ENCODE assay signal across 1 cellular context in genomic region chr16:81140930-81141780, GRCh38.
TF ChIP-seq lines count a peak whose summit lies in the region.

No MANE protein-coding gene starts in this region.

TF ChIP-seq in K562, 482 proteins besides CTCF, POLR2A, EP300 and RAD21 (continued from another document and continues in another):
- no peak for TF ChIP-seq AFF1 (IDR thresholded peaks at IDR 0.05; ENCODE audit: low read depth in 1 of 2, partially characterized antibody in 2 of 2)
- TF ChIP-seq ID3 (CRISPR knock-in tag; IDR thresholded peaks at IDR 0.05), result no peak
- TF ChIP-seq ID3 (tag; IDR thresholded peaks at IDR 0.05), result no peak
- no peak for TF ChIP-seq ZNF695 (CRISPR knock-in tag; IDR thresholded peaks at IDR 0.05)
- TF ChIP-seq, protein P1, sequence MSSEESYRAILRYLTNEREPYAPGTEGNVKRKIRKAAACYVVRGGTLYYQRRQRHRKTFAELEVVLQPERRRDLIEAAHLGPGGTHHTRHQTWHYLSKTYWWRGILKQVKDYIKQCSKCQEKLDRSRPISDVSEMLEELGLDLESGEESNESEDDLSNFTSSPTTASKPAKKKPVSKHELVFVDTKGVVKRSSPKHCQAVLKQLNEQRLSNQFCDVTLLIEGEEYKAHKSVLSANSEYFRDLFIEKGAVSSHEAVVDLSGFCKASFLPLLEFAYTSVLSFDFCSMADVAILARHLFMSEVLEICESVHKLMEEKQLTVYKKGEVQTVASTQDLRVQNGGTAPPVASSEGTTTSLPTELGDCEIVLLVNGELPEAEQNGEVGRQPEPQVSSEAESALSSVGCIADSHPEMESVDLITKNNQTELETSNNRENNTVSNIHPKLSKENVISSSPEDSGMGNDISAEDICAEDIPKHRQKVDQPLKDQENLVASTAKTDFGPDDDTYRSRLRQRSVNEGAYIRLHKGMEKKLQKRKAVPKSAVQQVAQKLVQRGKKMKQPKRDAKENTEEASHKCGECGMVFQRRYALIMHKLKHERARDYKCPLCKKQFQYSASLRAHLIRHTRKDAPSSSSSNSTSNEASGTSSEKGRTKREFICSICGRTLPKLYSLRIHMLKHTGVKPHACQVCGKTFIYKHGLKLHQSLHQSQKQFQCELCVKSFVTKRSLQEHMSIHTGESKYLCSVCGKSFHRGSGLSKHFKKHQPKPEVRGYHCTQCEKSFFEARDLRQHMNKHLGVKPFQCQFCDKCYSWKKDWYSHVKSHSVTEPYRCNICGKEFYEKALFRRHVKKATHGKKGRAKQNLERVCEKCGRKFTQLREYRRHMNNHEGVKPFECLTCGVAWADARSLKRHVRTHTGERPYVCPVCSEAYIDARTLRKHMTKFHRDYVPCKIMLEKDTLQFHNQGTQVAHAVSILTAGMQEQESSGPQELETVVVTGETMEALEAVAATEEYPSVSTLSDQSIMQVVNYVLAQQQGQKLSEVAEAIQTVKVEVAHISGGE (CRISPR knock-in tag; IDR thresholded peaks at IDR 0.05), result no peak
- TF ChIP-seq, protein P2, sequence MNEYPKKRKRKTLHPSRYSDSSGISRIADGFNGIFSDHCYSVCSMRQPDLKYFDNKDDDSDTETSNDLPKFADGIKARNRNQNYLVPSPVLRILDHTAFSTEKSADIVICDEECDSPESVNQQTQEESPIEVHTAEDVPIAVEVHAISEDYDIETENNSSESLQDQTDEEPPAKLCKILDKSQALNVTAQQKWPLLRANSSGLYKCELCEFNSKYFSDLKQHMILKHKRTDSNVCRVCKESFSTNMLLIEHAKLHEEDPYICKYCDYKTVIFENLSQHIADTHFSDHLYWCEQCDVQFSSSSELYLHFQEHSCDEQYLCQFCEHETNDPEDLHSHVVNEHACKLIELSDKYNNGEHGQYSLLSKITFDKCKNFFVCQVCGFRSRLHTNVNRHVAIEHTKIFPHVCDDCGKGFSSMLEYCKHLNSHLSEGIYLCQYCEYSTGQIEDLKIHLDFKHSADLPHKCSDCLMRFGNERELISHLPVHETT (CRISPR knock-in tag; conservative IDR thresholded peaks at IDR 0.05 in 1 of 2, IDR thresholded peaks at IDR 0.05 in 1 of 2), result no peak
- TF ChIP-seq TCF7L2 (IDR thresholded peaks at IDR 0.05; ENCODE audit: low read depth, low read length), result no peak
- TF ChIP-seq MAFK (IDR thresholded peaks at IDR 0.05; ENCODE audit: low read length), result peak; percentile 69; the same call in 1 of the 2 replicates
- TF ChIP-seq CBFB (CRISPR knock-in tag; IDR thresholded peaks at IDR 0.05), result no peak
- TF ChIP-seq KLF6 (CRISPR knock-in tag; IDR thresholded peaks at IDR 0.05; ENCODE audit: borderline replicate concordance), result no peak
- no peak for TF ChIP-seq ATF1 (CRISPR knock-in tag; IDR thresholded peaks at IDR 0.05)
- no peak for TF ChIP-seq ATF1 (tag; IDR thresholded peaks at IDR 0.05)
- TF ChIP-seq MAFF (IDR thresholded peaks at IDR 0.05; ENCODE audit: low read length), result peak; percentile 75
- no peak for TF ChIP-seq UBTF (IDR thresholded peaks at IDR 0.05; ENCODE audit: borderline replicate concordance in 1 of 2, low read depth in 2 of 2, low read length in 2 of 2)
- no peak for TF ChIP-seq ZNF146 (CRISPR knock-in tag; IDR thresholded peaks at IDR 0.05; ENCODE audit: unreplicated experiment)
- TF ChIP-seq HDGF (IDR thresholded peaks at IDR 0.05), result no peak
- no peak for TF ChIP-seq ZBTB5 (IDR thresholded peaks at IDR 0.05)
- TF ChIP-seq FOXK2 (conservative IDR thresholded peaks at IDR 0.05 in 1 of 2, IDR thresholded peaks at IDR 0.05 in 1 of 2; ENCODE audit: low read depth in 2 of 2), result no peak
- TF ChIP-seq ZNF766 (CRISPR knock-in tag; conservative IDR thresholded peaks at IDR 0.05), result no peak
- no peak for TF ChIP-seq IFI16 (CRISPR knock-in tag; IDR thresholded peaks at IDR 0.05)
- peak; percentile 6; the same call in 1 of the 2 replicates for TF ChIP-seq CREM (IDR thresholded peaks at IDR 0.05; ENCODE audit: low read depth)
- no peak for TF ChIP-seq SNRNP70 (optimal IDR thresholded peaks at IDR 0.05; ENCODE audit: low read depth, low read length)
- no peak for TF ChIP-seq VEZF1 (CRISPR knock-in tag; IDR thresholded peaks at IDR 0.05)
- 0 out of 4 replicates have a peak, but pooled peaks of 1 of the 2 experiments have one; percentile 55 for TF ChIP-seq RCOR1 (IDR thresholded peaks at IDR 0.05; ENCODE audit: borderline replicate concordance in 1 of 2, low read depth in 2 of 2, low read length in 2 of 2)
- TF ChIP-seq MTA2 (IDR thresholded peaks at IDR 0.05; ENCODE audit: low read depth), result no peak
- TF ChIP-seq NFE2L1 (tag; IDR thresholded peaks at IDR 0.05; ENCODE audit: borderline replicate concordance, low read depth), result 0 out of 2 replicates have a peak, but pooled peaks have one; percentile 21
- no peak for TF ChIP-seq E4F1 (CRISPR knock-in tag; IDR thresholded peaks at IDR 0.05; ENCODE audit: borderline replicate concordance)
- peak; percentile 88 for TF ChIP-seq C11orf30 (IDR thresholded peaks at IDR 0.05; ENCODE audit: low read depth)
- TF ChIP-seq PHF21A (IDR thresholded peaks at IDR 0.05; ENCODE audit: borderline replicate concordance, low read depth), result 0 out of 2 replicates have a peak, but pooled peaks have one; percentile 62
- TF ChIP-seq JUND (IDR thresholded peaks at IDR 0.05; ENCODE audit: borderline replicate concordance, low read depth, low read length), result peak; percentile 15; the same call in 1 of the 2 replicates
- no peak for TF ChIP-seq JUND (tag; IDR thresholded peaks at IDR 0.05; ENCODE audit: borderline replicate concordance, low read depth, low read length)
- no peak for TF ChIP-seq XRCC3 (IDR thresholded peaks at IDR 0.05)
- TF ChIP-seq ZNF444 (CRISPR knock-in tag; IDR thresholded peaks at IDR 0.05), result no peak
- no peak for TF ChIP-seq ERF (CRISPR knock-in tag; IDR thresholded peaks at IDR 0.05)
- TF ChIP-seq MAZ (CRISPR knock-in tag; conservative IDR thresholded peaks at IDR 0.05 in 1 of 2, IDR thresholded peaks at IDR 0.05 in 1 of 2), result no peak
- TF ChIP-seq ETS2 (tag; IDR thresholded peaks at IDR 0.05; ENCODE audit: borderline replicate concordance, poor library complexity, severe bottlenecking), result no peak
- no peak for TF ChIP-seq ZNF232 (CRISPR knock-in tag; IDR thresholded peaks at IDR 0.05)
- no peak for TF ChIP-seq ZKSCAN1 (IDR thresholded peaks at IDR 0.05; ENCODE audit: low read depth, low read length)
- no peak for TF ChIP-seq CREBBP (IDR thresholded peaks at IDR 0.05; ENCODE audit: low read depth, low read length)
- no peak for TF ChIP-seq TFAM (CRISPR knock-in tag; conservative IDR thresholded peaks at IDR 0.05)
- no peak for TF ChIP-seq ZNF347 (CRISPR knock-in tag; IDR thresholded peaks at IDR 0.05; ENCODE audit: low read depth)
- TF ChIP-seq L3MBTL2 (IDR thresholded peaks at IDR 0.05), result peak; percentile 25; the same call in 1 of the 2 replicates
- TF ChIP-seq, protein P3, sequence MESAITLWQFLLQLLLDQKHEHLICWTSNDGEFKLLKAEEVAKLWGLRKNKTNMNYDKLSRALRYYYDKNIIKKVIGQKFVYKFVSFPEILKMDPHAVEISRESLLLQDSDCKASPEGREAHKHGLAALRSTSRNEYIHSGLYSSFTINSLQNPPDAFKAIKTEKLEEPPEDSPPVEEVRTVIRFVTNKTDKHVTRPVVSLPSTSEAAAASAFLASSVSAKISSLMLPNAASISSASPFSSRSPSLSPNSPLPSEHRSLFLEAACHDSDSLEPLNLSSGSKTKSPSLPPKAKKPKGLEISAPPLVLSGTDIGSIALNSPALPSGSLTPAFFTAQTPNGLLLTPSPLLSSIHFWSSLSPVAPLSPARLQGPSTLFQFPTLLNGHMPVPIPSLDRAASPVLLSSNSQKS (CRISPR knock-in tag; IDR thresholded peaks at IDR 0.05), result no peak
- TF ChIP-seq SAFB (IDR thresholded peaks at IDR 0.05; ENCODE audit: borderline replicate concordance, low read depth, low read length), result no peak
